ENCODE assay signal across 20 cellular contexts in genomic region chr12:47848853-47849252, GRCh38. TPM values are rescaled to one million over a fixed set of nuclear protein-coding genes. Genes with fewer than 3 reads are reported as not detected.
DNase-seq lines count a peak whose midpoint lies in the region; ATAC-seq, FAIRE-seq and TF ChIP-seq lines count a peak whose summit lies in the region.
"Had no signal": no experiment of that assay in that cellular context is flagged by ENCODE, and none has a peak within 500 bp of the region (broad histone marks: within the 10 kb centered on the region; RNA-seq: fewer than 3 reads in every experiment).

No MANE protein-coding gene starts in this region.

- POLR2A ChIA-PET in RWPE1 (lab: Yijun Ruan, JAX; ENCODE audit: low non-redundant PET), result interaction anchor here (0.7 kb wide), 1 partner anchor 51 kb away, joined by 6 read pairs; no protein-coding TSS in a partner anchor
- POLR2A ChIA-PET in activated CD4-positive, alpha-beta T cell treated with anti-CD3 and anti-CD28 coated beads, Interleukin-2, amount 10 ng/mL, durations not matched to agents 7 days and 5 days (lab: Charles Lee), result no interaction called here

- no peak for DNase-seq in GM12891 (ENCODE audit: insufficient read length, low spot score)
- DNase-seq in RWPE1 (ENCODE audit: low spot score), result no peak
- peak; percentile 31 for DNase-seq in dermis blood vessel endothelial cell
- peak; percentile 46 to 71 for DNase-seq in foreskin keratinocyte
- DNase-seq in activated CD4-positive, alpha-beta T cell treated with anti-CD3 and anti-CD28 coated beads, Interleukin-2, amount 10 ng/mL, durations not matched to agents 7 days and 5 days, result no peak
- DNase-seq in HTR-8/SVneo (ENCODE audit: insufficient read length, low spot score), result no peak
- no peak for DNase-seq in NCI-H1436 (lab: John Stamatoyannopoulos, UW)
- DNase-seq: C1 segment of cervical spinal cord; CD8-positive, alpha-beta T cell; DND-41; KBM-7; NCI-H1092 treated with DMSO at 0.1 percent for 48 hours; NCI-H146; NCI-H2029; NCI-H226; NCI-H510A treated with DMSO at 0.1 percent for 48 hours; NCI-H774; NK-92 treated with Interleukin-12 subunit alpha and Interleukin-12 subunit beta, amount 100 ng/mL, for 24 hours had no signal

- FAIRE-seq in GM12891 (lab: Jason Lieb, UNC) (peak; percentile 35), HTR-8/SVneo (lab: Jason Lieb, UNC) (no peak)
- FAIRE-seq: GM12878 had no signal

- no peaks in the 10 kb centered on the region for H3K4me1 Mint-ChIP-seq in activated CD4-positive, alpha-beta T cell treated with anti-CD3 and anti-CD28 coated beads, Interleukin-2, amount 10 ng/mL, durations not matched to agents 7 days and 5 days

- no peaks in the 10 kb centered on the region for H3K27me3 ChIP-seq in foreskin keratinocyte

- H3K36me3 Mint-ChIP-seq in activated CD4-positive, alpha-beta T cell treated with anti-CD3 and anti-CD28 coated beads, Interleukin-2, amount 10 ng/mL, durations not matched to agents 7 days and 5 days (ENCODE audit: low read depth), result peaks cover 14% of the 10 kb centered on the region
- H3K36me3 Mint-ChIP-seq: CD8-positive, alpha-beta T cell had no signal

- peak; percentile 64 for ATAC-seq in foreskin keratinocyte
- ATAC-seq: CD8-positive, alpha-beta T cell; GM12878 had no signal

- TF ChIP-seq CTCF in RWPE1 (conservative IDR thresholded peaks at IDR 0.05; ENCODE audit: low read depth) (no peak), foreskin keratinocyte (conservative IDR thresholded peaks at IDR 0.05) (no peak)

- no peak overlapping the region for H3K4me3 Mint-ChIP-seq in activated CD4-positive, alpha-beta T cell treated with anti-CD3 and anti-CD28 coated beads, Interleukin-2, amount 10 ng/mL, durations not matched to agents 7 days and 5 days
- H3K4me3 Mint-ChIP-seq: CD8-positive, alpha-beta T cell had no signal

- TF ChIP-seq POLR2A in GM12891 (IDR thresholded peaks at IDR 0.05; ENCODE audit: low read depth, low read length), result no peak

- CTCF ChIA-PET in RWPE1 (lab: Yijun Ruan, JAX), result interaction anchor here (0.6 kb wide), 1 partner anchor 138 kb away, joined by 4 read pairs; no protein-coding TSS in a partner anchor
- CTCF ChIA-PET in activated CD4-positive, alpha-beta T cell treated with anti-CD3 and anti-CD28 coated beads, Interleukin-2, amount 10 ng/mL, durations not matched to agents 7 days and 5 days (lab: Charles Lee), result interaction anchor here (0.6 to 3.6 kb wide), 4 partner anchors 11 to 1952 kb away, joined by 3 to 17 read pairs (median 4); no protein-coding TSS in a partner anchor

- H3K27ac Mint-ChIP-seq in activated CD4-positive, alpha-beta T cell treated with anti-CD3 and anti-CD28 coated beads, Interleukin-2, amount 10 ng/mL, durations not matched to agents 7 days and 5 days, result no peak overlapping the region
- H3K27ac Mint-ChIP-seq: CD8-positive, alpha-beta T cell had no signal

- peaks cover 13% of the 10 kb centered on the region for H3K4me1 ChIP-seq in foreskin keratinocyte
- H3K4me1 ChIP-seq: HAP-1 had no signal

- H3K27ac ChIP-seq in RWPE1, result 0 out of 2 replicates have a peak overlapping the region, but pooled peaks have one; percentile 33
- no peak overlapping the region for H3K27ac ChIP-seq in foreskin keratinocyte

- H3K27me3 Mint-ChIP-seq in activated CD4-positive, alpha-beta T cell treated with anti-CD3 and anti-CD28 coated beads, Interleukin-2, amount 10 ng/mL, durations not matched to agents 7 days and 5 days, result no peaks in the 10 kb centered on the region

- H3K9me3 Mint-ChIP-seq in activated CD4-positive, alpha-beta T cell treated with anti-CD3 and anti-CD28 coated beads, Interleukin-2, amount 10 ng/mL, durations not matched to agents 7 days and 5 days, result no peaks in the 10 kb centered on the region
- H3K9me3 Mint-ChIP-seq: CD8-positive, alpha-beta T cell had no signal

TF ChIP-seq in GM12891, 5 proteins besides CTCF, POLR2A, EP300 and RAD21:
- no peak for TF ChIP-seq SPI1 (IDR thresholded peaks at IDR 0.05; ENCODE audit: low read depth, low read length)
- TF ChIP-seq TAF1 (IDR thresholded peaks at IDR 0.05; ENCODE audit: low read depth, low read length), result no peak
- TF ChIP-seq POLR2AphosphoS5 (IDR thresholded peaks at IDR 0.05; ENCODE audit: low read depth, low read length), result no peak
- no peak for TF ChIP-seq POU2F2 (IDR thresholded peaks at IDR 0.05; ENCODE audit: low read depth, low read length)
- no peak for TF ChIP-seq PAX5 (IDR thresholded peaks at IDR 0.05; ENCODE audit: insufficient read depth, low read length, severe bottlenecking)

RNA-seq across cellular contexts. Expression of gene HDAC7, which starts 29.1 kb away (rescaled TPM):
- polyA plus RNA-seq in GM12891 (2012; ENCODE audit: low read depth, missing spikeins), result 25.5 TPM
- total RNA-seq in dermis blood vessel endothelial cell (55.0 and 75.4 TPM in 2 replicates), foreskin keratinocyte (52.3 and 55.8 TPM in 2 replicates)
- 47.3 and 51.7 TPM in 2 replicates for polyA plus RNA-seq in foreskin keratinocyte
- 100 to 1,000 TPM; 218 to 232 TPM for total RNA-seq in activated CD4-positive, alpha-beta T cell treated with anti-CD3 and anti-CD28 coated beads, Interleukin-2, amount 10 ng/mL, durations not matched to agents 7 days and 5 days

RNA-seq across cellular contexts. Expression of gene VDR, which starts 55.9 kb away (rescaled TPM):
- 4.5 TPM for polyA plus RNA-seq in GM12891 (2012; ENCODE audit: low read depth, missing spikeins)
- total RNA-seq in dermis blood vessel endothelial cell (under 0.01 and 0.47 TPM in 2 replicates), foreskin keratinocyte (33.4 and 33.6 TPM in 2 replicates)
- 14.9 and 15.8 TPM in 2 replicates for polyA plus RNA-seq in foreskin keratinocyte
- total RNA-seq in activated CD4-positive, alpha-beta T cell treated with anti-CD3 and anti-CD28 coated beads, Interleukin-2, amount 10 ng/mL, durations not matched to agents 7 days and 5 days, result 10 to 100 TPM; 16.4 to 17.3 TPM

Comparison
In these comparisons a context has a peak if more than half of its experiments do, and no peak if none do; other contexts are left out.
1. DNase-seq: peak in dermis blood vessel endothelial cell (single experiment) and foreskin keratinocyte (2 of 2); none in GM12891 (single experiment), RWPE1 (single experiment), activated CD4-positive, alpha-beta T cell treated with anti-CD3 and anti-CD28 coated beads, Interleukin-2, amount 10 ng/mL, durations not matched to agents 7 days and 5 days (single experiment), HTR-8/SVneo (single experiment) and NCI-H1436 (single experiment).
2. RNA of gene VDR, which starts 55.9 kb away (total RNA-seq): 33.4 to 33.6 TPM in foreskin keratinocyte and 16.4 to 17.3 TPM in activated CD4-positive, alpha-beta T cell treated with anti-CD3 and anti-CD28 coated beads, Interleukin-2, amount 10 ng/mL, durations not matched to agents 7 days and 5 days; under 0.01 to 0.47 TPM in dermis blood vessel endothelial cell; every median in the first group is over 10 times any median in the second.